ENCODE assay signal across 8 cellular contexts in genomic region chr2:215171151-215171550, GRCh38. TPM values are rescaled to one million over a fixed set of nuclear protein-coding genes. Genes with fewer than 3 reads are reported as not detected.
A peak's percentile ranks its signal among the peaks of the same experiment; 100 is the strongest.
DNase-seq lines count a peak whose midpoint lies in the region; ATAC-seq and TF ChIP-seq lines count a peak whose summit lies in the region.

No MANE protein-coding gene starts in this region.

- H3K27me3 ChIP-seq in endocrine pancreas (ENCODE audit: control insufficient read depth, insufficient read depth, low read length): no peaks in the 10 kb centered on the region

- CTCF ChIA-PET in Calu3 (lab: Charles Lee): interaction anchor here (0.6 kb wide), 1 partner anchor 1183 kb away, joined by 3 read pairs; no protein-coding TSS in a partner anchor

- H3K4me3 ChIP-seq in endocrine pancreas (ENCODE audit: control insufficient read depth, insufficient read depth, low read length) (peak overlapping the region; percentile 42), lower leg skin (ENCODE audit: low read depth, poor library complexity, severe bottlenecking) (no peak overlapping the region)

- 22 to 23% methylated on average over 3 of the region's 3 CpGs for WGBS in lower leg skin, 2 donors

- peak overlapping the region; percentile 58 for H3K4me3 Mint-ChIP-seq in Calu3 (ENCODE audit: low read depth, unreplicated experiment)

- no peak overlapping the region for H3K9ac ChIP-seq in endocrine pancreas (ENCODE audit: control insufficient read depth, insufficient read depth, low read length)

- no peaks in the 10 kb centered on the region for H3K9me3 ChIP-seq in endocrine pancreas (ENCODE audit: control insufficient read depth, low read length)

- H3K27ac Mint-ChIP-seq in Calu3 (ENCODE audit: unreplicated experiment): peak overlapping the region; percentile 58

- DNase-seq in Calu3 (no peak), LHCN-M2 (ENCODE audit: low read depth) (peak; percentile 67), anterior cingulate cortex (lab: John Stamatoyannopoulos, UW) (no peak), lower leg skin (ENCODE audit: low spot score in 2 of 2) (no peak), mesenteric fat pad (ENCODE audit: low spot score) (no peak)

- H3K36me3 Mint-ChIP-seq in Calu3 (ENCODE audit: insufficient read depth, unreplicated experiment): no peaks in the 10 kb centered on the region

- ATAC-seq in GM21528 (IDR thresholded peaks at IDR 0.05; ENCODE audit: low FRiP score, unreplicated experiment) (peak; percentile 71), HG02588 (IDR thresholded peaks at IDR 0.05; ENCODE audit: unreplicated experiment) (no peak)

- TF ChIP-seq CTCF in Calu3 (IDR thresholded peaks at IDR 0.05; ENCODE audit: unreplicated experiment) (no peak), lower leg skin (IDR thresholded peaks at IDR 0.05) (no peak)

- H3K4me1 ChIP-seq in endocrine pancreas (ENCODE audit: control insufficient read depth, insufficient read depth, low read length): peaks cover 4% of the 10 kb centered on the region

- no peak for TF ChIP-seq POLR2A in lower leg skin (IDR thresholded peaks at IDR 0.05)

- H3K4me1 Mint-ChIP-seq in Calu3 (ENCODE audit: low read depth, unreplicated experiment): peaks cover 10% of the 10 kb centered on the region

- H3K9me3 Mint-ChIP-seq in Calu3 (ENCODE audit: low read depth, unreplicated experiment): no peaks in the 10 kb centered on the region

- no TSS peak for BruUV-seq in Calu3 (replicated peaks; lab: Mats Ljungman, UMichigan)

- H3K36me3 ChIP-seq in endocrine pancreas (ENCODE audit: control insufficient read depth, insufficient read depth, low read length): no peaks in the 10 kb centered on the region

- intact Hi-C loops in Calu3 (cut with micrococcal nuclease; ENCODE audit: unreplicated experiment) (no loop called here), lower leg skin (cut with DNase I; ENCODE audit: low total_unique reads) (no loop called here)

- H3K27me3 Mint-ChIP-seq in Calu3 (ENCODE audit: unreplicated experiment): no peaks in the 10 kb centered on the region

RNA-seq across cellular contexts. Expression of gene ABCA12, which starts 32.7 kb away (rescaled TPM):
- total RNA-seq in Calu3 (2022): 4.8 and 5.1 TPM in 2 replicates
- total RNA-seq in LHCN-M2 (2014; rRNA removed): 0.19 and 0.52 TPM in 2 replicates
- polyA plus RNA-seq in LHCN-M2 (2012): 0.04 TPM
- total RNA-seq in lower leg skin: 100 to 1,000 TPM in 1 of 4 donors, 10 to 100 TPM in 3; 70.3 to 116 (median 93.6) TPM
- not detected for total RNA-seq in mesenteric fat pad

Comparison
In these comparisons a context has a peak if more than half of its experiments do, and no peak if none do; other contexts are left out.
1. RNA of gene ABCA12, which starts 32.7 kb away (total RNA-seq): 70.3 to 116 TPM in lower leg skin; 4.8 to 5.1 TPM in Calu3, 0.19 to 0.52 TPM in LHCN-M2 and not detected in mesenteric fat pad (single experiment); every median in the first group is over 10 times any median in the second.